ENCODE assay signal across 9 cellular contexts in the genomic region with DNA sequence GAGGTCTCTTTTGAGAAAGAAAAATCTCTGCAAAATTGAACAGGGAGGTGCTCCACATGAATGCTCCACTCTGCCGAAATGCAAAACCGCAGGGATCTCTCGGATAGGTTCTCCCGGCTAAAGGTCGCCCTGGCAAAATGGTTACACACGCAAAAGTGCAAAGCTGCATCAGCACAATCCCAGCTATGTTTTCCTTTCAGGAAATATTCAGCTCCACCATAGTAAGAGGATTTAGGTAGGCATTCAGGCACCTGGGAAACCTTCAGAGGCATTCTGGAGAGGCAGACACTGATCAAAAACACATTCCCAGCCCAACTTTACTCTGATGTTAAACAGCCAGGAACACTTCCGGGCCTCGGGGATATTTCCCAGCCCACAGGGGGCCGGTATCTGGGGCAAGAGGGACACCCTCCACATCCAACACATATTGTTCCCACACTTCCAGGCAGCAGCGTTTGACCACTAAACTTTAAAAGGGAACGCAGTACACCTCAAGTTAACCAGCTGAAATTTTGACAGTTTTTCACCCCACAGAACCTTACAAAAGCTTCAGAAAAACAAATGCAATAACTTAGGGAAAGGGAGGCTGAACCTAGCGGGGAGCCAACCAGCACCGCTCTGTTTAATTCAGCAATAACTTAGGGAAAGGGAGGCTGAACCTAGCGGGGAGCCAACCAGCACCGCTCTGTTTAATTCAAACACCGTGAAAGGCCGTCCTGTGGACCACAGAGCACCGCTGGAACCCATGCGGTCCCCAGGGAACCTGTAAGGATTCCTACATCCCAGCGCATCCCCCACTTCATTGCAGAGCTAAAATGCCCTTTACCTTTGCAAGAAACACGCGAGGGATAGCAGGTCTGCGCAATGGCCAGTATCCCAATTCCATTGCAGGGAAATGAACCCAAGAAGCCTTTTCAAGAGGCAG. TPM values are rescaled to one million over a fixed set of nuclear protein-coding genes. Genes with fewer than 3 reads are reported as not detected.
A peak's percentile ranks its signal among the peaks of the same experiment; 100 is the strongest.
DNase-seq lines count a peak whose midpoint lies in the region; ATAC-seq, FAIRE-seq and TF ChIP-seq lines count a peak whose summit lies in the region.
"Had no signal": no experiment of that assay in that cellular context is flagged by ENCODE, and none has a peak within 500 bp of the region (broad histone marks: within the 10 kb centered on the region; RNA-seq: fewer than 3 reads in every experiment).

No MANE protein-coding gene starts in this region.

- H3K4me2 ChIP-seq in PC-9 (peak overlapping the region; percentile 55), H1 (ENCODE audit: insufficient read depth in 1 of 2, low read depth in 2 of 2, low read length in 2 of 2) (peak overlapping the region; percentile 94 to 100)

- TF ChIP-seq CTCF in PC-9 (conservative IDR thresholded peaks at IDR 0.05): no peak
- TF ChIP-seq CTCF in H1 (IDR thresholded peaks at IDR 0.05; ENCODE audit: control extremely low read depth in 1 of 3, insufficient read depth in 1 of 3, low read depth in 1 of 3, low read length in 3 of 3): no peak
- no peak for TF ChIP-seq CTCF in nephron (IDR thresholded peaks at IDR 0.05; ENCODE audit: unreplicated experiment in 3 of 3)
- TF ChIP-seq CTCF in type B pancreatic cell (conservative IDR thresholded peaks at IDR 0.05): no peak
- TF ChIP-seq CTCF in A673 (conservative IDR thresholded peaks at IDR 0.05; ENCODE audit: low read depth, low read length): no peak

- no peaks in the 10 kb centered on the region for H3K9me3 Mint-ChIP-seq in nephron
- no peaks in the 10 kb centered on the region for H3K9me3 Mint-ChIP-seq in type B pancreatic cell
- H3K9me3 Mint-ChIP-seq in immature natural killer cell: peaks cover 0 to 1% (median 0%) of the 10 kb centered on the region in 6 donors

- peaks cover 58% of the 10 kb centered on the region for H3F3A ChIP-seq in PC-9 (ENCODE audit: insufficient read depth, low read depth)

- no peak overlapping the region for H3K23ac ChIP-seq in H1 (ENCODE audit: insufficient read length)

- no peak for TF ChIP-seq POLR2A in H1 (IDR thresholded peaks at IDR 0.05; ENCODE audit: control extremely low read depth in 1 of 2, low read depth in 2 of 2, low read length in 2 of 2)

- FAIRE-seq in H1 (lab: Jason Lieb, UNC): no peak

- DNase-seq in PC-9 (no peak), H1 (ENCODE audit: low read depth in 1 of 2, low spot score in 2 of 2) (no peak), type B pancreatic cell (ENCODE audit: extremely low spot score, unreplicated experiment) (no peak), A673 (ENCODE audit: low spot score) (no peak), immature natural killer cell (no peak)
- DNase-seq: activated CD4-positive, alpha-beta T cell treated with anti-CD3 and anti-CD28 coated beads, Interleukin-2, amount 50 U/mL, for 48 hours; NCI-H187 treated with DMSO at 0.1 percent for 48 hours had no signal

- H2BK20ac ChIP-seq in H1 (ENCODE audit: low read length): no peak overlapping the region

- peak overlapping the region; percentile 97; the same call in 1 of the 2 replicates for H2BK15ac ChIP-seq in H1 (ENCODE audit: low read length)

- H3K9me2 ChIP-seq in PC-9 (ENCODE audit: insufficient read depth): no peaks in the 10 kb centered on the region

- H3K23me2 ChIP-seq in H1 (ENCODE audit: low read depth, low read length): peaks cover 11% of the 10 kb centered on the region

- WGBS in H1 (ENCODE audit: extremely low coverage in 1 of 2, insufficient coverage in 1 of 2, insufficient read length in 1 of 2, insufficient replicate concordance in 2 of 2, low coverage in 1 of 2, low lambda C conversion rate in 2 of 2, missing lambda C conversion rate in 1 of 2), 2 experiments: 17% methylated on average over 20 of the region's 23 CpGs; no CpG with 5 or more reads in 1 of the 2 experiments

- peaks cover 60% of the 10 kb centered on the region for H4K20me1 ChIP-seq in PC-9 (ENCODE audit: insufficient read depth)
- peaks cover 2 to 9% of the 10 kb centered on the region in 2 experiments for H4K20me1 ChIP-seq in H1 (replicated peaks in 1 of 2; ENCODE audit: control insufficient read depth in 1 of 2, insufficient read depth in 2 of 2, low read length in 2 of 2)

- BruUV-seq in PC-9 (replicated peaks; lab: Mats Ljungman, UMichigan): no TSS peak
- no TSS peak for BruUV-seq in A673 (replicated peaks; lab: Mats Ljungman, UMichigan)

- H3K36me3 ChIP-seq in PC-9 (ENCODE audit: low read depth): peaks cover 12% of the 10 kb centered on the region; the same call in 1 of the 2 replicates
- no peaks in the 10 kb centered on the region for H3K36me3 ChIP-seq in H1 (ENCODE audit: control insufficient read depth in 2 of 4, insufficient read depth in 4 of 4, low read length in 3 of 4)
- no peaks in the 10 kb centered on the region for H3K36me3 ChIP-seq in A673 (ENCODE audit: insufficient read depth, low read length, poor library complexity, severe bottlenecking)

- no peak overlapping the region for H2AFZ ChIP-seq in PC-9
- H2AFZ ChIP-seq in H1 (ENCODE audit: low read length): no peak overlapping the region

- TF ChIP-seq EP300 in H1 (IDR thresholded peaks at IDR 0.05; ENCODE audit: borderline replicate concordance in 1 of 2, low read depth in 2 of 2, low read length in 2 of 2): no peak

- intact Hi-C loops in PC-9 (cut with micrococcal nuclease; ENCODE audit: unreplicated experiment): loop anchor here (2.0 kb wide), 3 partner anchors 61 to 283 kb away; no protein-coding TSS in a partner anchor
- intact Hi-C loops in A673 (cut with micrococcal nuclease; ENCODE audit: unreplicated experiment): no loop called here

- no peak overlapping the region for H3K56ac ChIP-seq in H1 (replicated peaks; ENCODE audit: insufficient read length, low read depth, low read length)

- H2BK5ac ChIP-seq in H1 (ENCODE audit: low read depth, low read length): peak overlapping the region; percentile 54; the same call in 1 of the 2 replicates

- H3K27ac Mint-ChIP-seq in nephron (peak overlapping the region; percentile 69 to 98 (median 97)), type B pancreatic cell (peak overlapping the region; percentile 90), immature natural killer cell (no peak overlapping the region)

- H3K79me2 ChIP-seq in PC-9 (ENCODE audit: low read depth) (peaks cover 95% of the 10 kb centered on the region), H1 (ENCODE audit: control insufficient read depth in 1 of 2, insufficient read depth in 2 of 2, low read length in 2 of 2) (peaks cover 0 to 21% of the 10 kb centered on the region in 2 experiments; a peak in 2 of 4 replicates)

- H3K27ac ChIP-seq in PC-9: peak overlapping the region; percentile 52
- H3K27ac ChIP-seq in H1 (ENCODE audit: low read depth, low read length): no peak overlapping the region
- no peak overlapping the region for H3K27ac ChIP-seq in A673 (ENCODE audit: low read depth, low read length, poor library complexity, severe bottlenecking)

- no peak overlapping the region for H3K14ac ChIP-seq in H1 (ENCODE audit: insufficient read length)

- H2BK120ac ChIP-seq in H1 (replicated peaks; ENCODE audit: low read depth, low read length): no peak overlapping the region

- peaks cover 14% of the 10 kb centered on the region for H3K27me3 Mint-ChIP-seq in nephron (ENCODE audit: low read depth)
- H3K27me3 Mint-ChIP-seq in type B pancreatic cell: peaks cover 7% of the 10 kb centered on the region
- H3K27me3 Mint-ChIP-seq in immature natural killer cell (ENCODE audit: low read depth in 3 of 3): peaks cover 2 to 13% (median 9%) of the 10 kb centered on the region in 3 donors

- peak overlapping the region; percentile 98 for H4K91ac ChIP-seq in H1 (replicated peaks; ENCODE audit: insufficient read length, low read length)

- H3K4me3 ChIP-seq in PC-9 (no peak overlapping the region), H1 (ENCODE audit: extremely low read depth in 1 of 4, insufficient read depth in 2 of 4, low read depth in 3 of 4, low read length in 4 of 4) (peak overlapping the region; percentile 49 to 66 (median 56); a peak in 7 of 8 replicates), A673 (ENCODE audit: low read depth, low read length, poor library complexity, severe bottlenecking) (no peak overlapping the region)

- H3K9ac ChIP-seq in H1 (replicated peaks in 1 of 4; ENCODE audit: extremely low read depth in 1 of 4, low read depth in 3 of 4, low read length in 3 of 4): no peak overlapping the region; a peak in 1 of 7 replicates

- peaks cover 80% of the 10 kb centered on the region for H3K4me1 ChIP-seq in PC-9 (replicated peaks; ENCODE audit: insufficient read depth)
- H3K4me1 ChIP-seq in H1 (replicated peaks in 1 of 4; ENCODE audit: control insufficient read depth in 3 of 4, insufficient read depth in 4 of 4, low read length in 3 of 4): peaks cover 13 to 28% (median 19%) of the 10 kb centered on the region in 4 experiments
- H3K4me1 ChIP-seq in A673 (ENCODE audit: insufficient read depth, low read length, poor library complexity, severe bottlenecking): no peaks in the 10 kb centered on the region

- H3K36me3 Mint-ChIP-seq in nephron (ENCODE audit: low read depth) (peaks cover 6% of the 10 kb centered on the region), type B pancreatic cell (peaks cover 8% of the 10 kb centered on the region), immature natural killer cell (no peaks in the 10 kb centered on the region)

- H3K79me1 ChIP-seq in H1 (ENCODE audit: low read depth, low read length): peaks cover 9% of the 10 kb centered on the region; the same call in 1 of the 2 replicates

- H3K9me3 ChIP-seq in PC-9 (ENCODE audit: insufficient read depth, low read depth) (no peaks in the 10 kb centered on the region), H1 (ENCODE audit: insufficient read depth in 2 of 2, low read depth in 1 of 2, low read length in 1 of 2) (peaks cover 0 to 7% of the 10 kb centered on the region in 2 experiments; a peak in 1 of 4 replicates), A673 (ENCODE audit: low read depth, low read length, poor library complexity, severe bottlenecking) (no peaks in the 10 kb centered on the region)

- H3K4me1 Mint-ChIP-seq in nephron (peaks cover 60% of the 10 kb centered on the region), type B pancreatic cell (ENCODE audit: unreplicated experiment) (peaks cover 50% of the 10 kb centered on the region), immature natural killer cell (no peaks in the 10 kb centered on the region)

- peak overlapping the region; percentile 16 for H3K4ac ChIP-seq in H1 (replicated peaks; ENCODE audit: insufficient read length, low read depth, low read length)

- TF ChIP-seq RAD21 in H1 (IDR thresholded peaks at IDR 0.05 in 1 of 2, conservative IDR thresholded peaks at IDR 0.05 in 1 of 2; ENCODE audit: low read depth in 2 of 2, low read length in 2 of 2): no peak

- POLR2A ChIA-PET in PC-9 (lab: Charles Lee; ENCODE audit: unreplicated experiment) (interaction anchor here (0.6 kb wide), 1 partner anchor 1767 kb away, joined by 9 read pairs; no protein-coding TSS in a partner anchor), H1 (lab: Charles Lee; ENCODE audit: partially characterized antibody) (interaction anchor here (2.0 kb wide), 1 partner anchor 46 kb away, joined by 6 read pairs; a partner anchor contains a TSS), A673 (lab: Charles Lee; ENCODE audit: low non-redundant PET) (no interaction called here)

- H4K5ac ChIP-seq in H1 (ENCODE audit: insufficient read length, low read depth, low read length): no peak overlapping the region

- H2AK5ac ChIP-seq in H1 (ENCODE audit: low read depth, low read length): peak overlapping the region; percentile 66

- H3K18ac ChIP-seq in H1 (ENCODE audit: extremely low read depth, low read length): no peak overlapping the region

- 0 out of 2 replicates have a peak overlapping the region, but pooled peaks have one; percentile 95 for H2BK12ac ChIP-seq in H1 (ENCODE audit: low read depth, low read length)

- H3K27me3 ChIP-seq in PC-9 (ENCODE audit: insufficient read depth, low read depth) (no peaks in the 10 kb centered on the region), H1 (replicated peaks in 1 of 4; ENCODE audit: control insufficient read depth in 3 of 4, extremely low read depth in 1 of 4, insufficient read depth in 3 of 4, low read length in 3 of 4) (peaks cover 0 to 14% (median 12%) of the 10 kb centered on the region in 4 experiments; a peak in 5 of 7 replicates), A673 (replicated peaks; ENCODE audit: insufficient read depth, low read depth, low read length, poor library complexity) (peaks cover 57% of the 10 kb centered on the region)

- peak overlapping the region; percentile 85 to 93 (median 92) for H3K4me3 Mint-ChIP-seq in nephron
- H3K4me3 Mint-ChIP-seq in type B pancreatic cell: peak overlapping the region; percentile 95
- H3K4me3 Mint-ChIP-seq in immature natural killer cell: no peak overlapping the region

- CTCF ChIA-PET in PC-9 (lab: Charles Lee) (no interaction called here), H1 (lab: Charles Lee; ENCODE audit: partially characterized antibody) (interaction anchor here (0.6 to 3.5 kb wide), 13 partner anchors 9 to 283 kb away, joined by 3 to 20 read pairs (median 4); no protein-coding TSS in a partner anchor), A673 (lab: Charles Lee) (no interaction called here)

- ATAC-seq in HG03457 (IDR thresholded peaks at IDR 0.05; ENCODE audit: unreplicated experiment): no peak

- H4K8ac ChIP-seq in H1 (ENCODE audit: extremely low read depth, insufficient read depth, low read length): peak overlapping the region; percentile 88

RNA-seq across cellular contexts. Expression of a gene that starts 45.9 kb away (rescaled TPM):
- total RNA-seq in PC-9 (2021): 111 and 143 TPM in 2 replicates
- total RNA-seq in H1 (2021; fragmentation: NEBNext Ultra II Directional; extraction: Animal tissue kit (Norgen Biotek cat#: 25700)): 24.2 TPM in 2 replicates
- polyA plus RNA-seq in H1 (2011; rRNA removed): 11.9 and 14.7 TPM in 2 replicates
- 11.5 TPM for polyA plus RNA-seq in H1 (2011; cell fraction: cytosol; rRNA removed)
- polyA plus RNA-seq in H1 (2011; cell fraction: nucleus; rRNA removed): 24.3 TPM
- 12.6 to 15.2 TPM (median 13.6 TPM) in 4 replicates for polyA plus RNA-seq in H1 (2012, experiment 1 of 2)
- polyA plus RNA-seq in H1 (2012, experiment 2 of 2): 7.5 TPM
- polyA plus RNA-seq in H1 (2013, experiment 1 of 2): 6.6 TPM
- 6.0 TPM for polyA plus RNA-seq in H1 (2013, experiment 2 of 2)
- polyA minus RNA-seq in H1 (2011; rRNA and poly(A)+ RNA removed): 54.4 and 72.3 TPM in 2 replicates
- polyA minus RNA-seq in H1 (2011; cell fraction: cytosol; rRNA and poly(A)+ RNA removed): 17.2 TPM
- 43.9 TPM for polyA minus RNA-seq in H1 (2011; cell fraction: nucleus; rRNA and poly(A)+ RNA removed)
- total RNA-seq in type B pancreatic cell (ENCODE audit: low replicate concordance): 48.8 and 138 TPM in 2 replicates
- 0.04 TPM in 1 of 2 replicates, not detected in the other for total RNA-seq in A673 (2021)
- under 1 TPM in 1 of 3 donors, not detected in 2; 0.19 TPM for polyA plus RNA-seq in immature natural killer cell

Comparison
In these comparisons a context has a peak if more than half of its experiments do, and no peak if none do; other contexts are left out.
1. H3K4me3 ChIP-seq: peak in H1 (4 of 4); none in PC-9 (single experiment) and A673 (single experiment).
2. H3K27ac Mint-ChIP-seq: peak in nephron (3 of 3) and type B pancreatic cell (single experiment); none in immature natural killer cell (0 of 6).
3. H3K4me3 Mint-ChIP-seq: peak in nephron (3 of 3) and type B pancreatic cell (single experiment); none in immature natural killer cell (0 of 5).
4. RNA of a gene that starts 45.9 kb away (total RNA-seq): 111 to 143 TPM in PC-9, 48.8 to 138 TPM in type B pancreatic cell and 24.2 TPM in H1; 0.04 TPM in A673; every median in the first group is over 10 times any median in the second.